ENCODE assay signal across 14 cellular contexts in genomic region chr1:60149254-60149653, GRCh38.
DNase-seq lines count a peak whose midpoint lies in the region; TF ChIP-seq lines count a peak whose summit lies in the region.
"Had no signal": no experiment of that assay in that cellular context is flagged by ENCODE, and none has a peak within 500 bp of the region (broad histone marks: within the 10 kb centered on the region; RNA-seq: fewer than 3 reads in every experiment).

No MANE protein-coding gene starts in this region.

- TF ChIP-seq POLR2A in esophagus squamous epithelium (IDR thresholded peaks at IDR 0.05), result no peak

- no peak overlapping the region for H3K23ac ChIP-seq in neuronal stem cell (ENCODE audit: low read depth, low read length, poor library complexity)

- TF ChIP-seq CTCF in colonic mucosa (IDR thresholded peaks at IDR 0.05), result no peak
- TF ChIP-seq CTCF in esophagus squamous epithelium (IDR thresholded peaks at IDR 0.05), result no peak

- intact Hi-C loops in colonic mucosa (cut with DNase I) (no loop called here), esophagus squamous epithelium (cut with DNase I) (no loop called here)

- no peak overlapping the region for H2BK12ac ChIP-seq in neuronal stem cell (ENCODE audit: low read length)

- H3K27ac ChIP-seq in colonic mucosa (no peak overlapping the region), neuronal stem cell (replicated peaks; ENCODE audit: low read length) (no peak overlapping the region), Karpas-422 (ENCODE audit: low read length) (no peak overlapping the region), esophagus squamous epithelium (no peak overlapping the region)
- H3K27ac ChIP-seq: SJSA1 had no signal

- H3K18ac ChIP-seq in neuronal stem cell (ENCODE audit: low read length), result peak overlapping the region; percentile 7

- no peak overlapping the region for H2AK5ac ChIP-seq in neuronal stem cell (ENCODE audit: low read depth, low read length)

- H3K27me3 ChIP-seq in colonic mucosa, result no peaks in the 10 kb centered on the region
- no peaks in the 10 kb centered on the region for H3K27me3 ChIP-seq in neuronal stem cell (ENCODE audit: control insufficient read depth in 3 of 3, insufficient read depth in 3 of 3, low read depth in 1 of 3, low read length in 3 of 3)
- no peaks in the 10 kb centered on the region for H3K27me3 ChIP-seq in Karpas-422 (ENCODE audit: low read length)
- H3K27me3 ChIP-seq in esophagus squamous epithelium, result no peaks in the 10 kb centered on the region
- H3K27me3 ChIP-seq: SJSA1 had no signal

- H3K36me3 ChIP-seq in colonic mucosa (no peaks in the 10 kb centered on the region), neuronal stem cell (replicated peaks in 1 of 2; ENCODE audit: control insufficient read depth in 2 of 2, insufficient read depth in 2 of 2, low read length in 2 of 2) (no peaks in the 10 kb centered on the region), Karpas-422 (ENCODE audit: insufficient read depth, low read length) (no peaks in the 10 kb centered on the region), esophagus squamous epithelium (no peaks in the 10 kb centered on the region)
- H3K36me3 ChIP-seq: SJSA1 had no signal

- H3K4me2 ChIP-seq in neuronal stem cell (ENCODE audit: insufficient read depth, low read length, poor library complexity, severe bottlenecking) (no peak overlapping the region), Karpas-422 (ENCODE audit: low read depth, low read length, poor library complexity, severe bottlenecking) (no peak overlapping the region)

- no peaks in the 10 kb centered on the region for H3K79me1 ChIP-seq in neuronal stem cell (ENCODE audit: low read depth, low read length)

- no peak overlapping the region for H2BK15ac ChIP-seq in neuronal stem cell (ENCODE audit: low read length)

- no peaks in the 10 kb centered on the region for H3K79me2 ChIP-seq in Karpas-422 (ENCODE audit: low read length)

- H3K4me3 ChIP-seq in colonic mucosa (no peak overlapping the region), neuronal stem cell (ENCODE audit: low read length in 2 of 2) (no peak overlapping the region), Karpas-422 (ENCODE audit: low read length) (no peak overlapping the region), esophagus squamous epithelium (no peak overlapping the region)
- H3K4me3 ChIP-seq: SJSA1 had no signal

- no peaks in the 10 kb centered on the region for H4K20me1 ChIP-seq in Karpas-422 (ENCODE audit: insufficient read depth, low read depth, low read length)

- H2AFZ ChIP-seq in neuronal stem cell (ENCODE audit: low read length) (no peak overlapping the region), Karpas-422 (ENCODE audit: low read length) (no peak overlapping the region)

- H4K8ac ChIP-seq in neuronal stem cell (ENCODE audit: low read depth, low read length), result no peak overlapping the region

- no CpG with 5 or more reads among the region's 2 CpGs for WGBS in neuronal stem cell (ENCODE audit: extremely low coverage in 2 of 2, insufficient read length in 2 of 2, insufficient replicate concordance in 1 of 2), 2 donors
- WGBS in esophagus squamous epithelium, 2 donors, result 18 to 25% methylated on average over 2 of the region's 2 CpGs

- no peaks in the 10 kb centered on the region for H3K9me2 ChIP-seq in Karpas-422 (replicated peaks; ENCODE audit: insufficient read depth, low read length)

- H3K9me3 ChIP-seq in colonic mucosa, result no peaks in the 10 kb centered on the region
- H3K9me3 ChIP-seq in neuronal stem cell (replicated peaks in 1 of 2; ENCODE audit: control insufficient read depth in 2 of 2, insufficient read depth in 1 of 2, low read depth in 1 of 2, low read length in 2 of 2), result no peaks in the 10 kb centered on the region
- no peaks in the 10 kb centered on the region for H3K9me3 ChIP-seq in Karpas-422 (ENCODE audit: low read length)
- no peaks in the 10 kb centered on the region for H3K9me3 ChIP-seq in esophagus squamous epithelium
- H3K9me3 ChIP-seq: SJSA1 had no signal

- no peak overlapping the region for H2BK5ac ChIP-seq in neuronal stem cell (ENCODE audit: low read length)

- H4K91ac ChIP-seq in neuronal stem cell (ENCODE audit: low read depth, low read length, poor library complexity), result no peak overlapping the region

- H3K4ac ChIP-seq in neuronal stem cell (ENCODE audit: low read length), result no peak overlapping the region

- no peak overlapping the region for H3K14ac ChIP-seq in neuronal stem cell (ENCODE audit: low read length)

- H3K9ac ChIP-seq in colonic mucosa (ENCODE audit: low read depth in 2 of 2, low read length in 2 of 2), result no peak overlapping the region
- no peak overlapping the region for H3K9ac ChIP-seq in neuronal stem cell (ENCODE audit: low read depth, low read length, poor library complexity)
- no peak overlapping the region for H3K9ac ChIP-seq in Karpas-422 (ENCODE audit: low read length)

- DNase-seq in DMS153 treated with DMSO at 0.1 percent for 48 hours (lab: John Stamatoyannopoulos, UW; ENCODE audit: unreplicated experiment) (peak; percentile 19), NCI-H2171 (lab: John Stamatoyannopoulos, UW) (peak; percentile 10), colonic mucosa (peak; percentile 72), neuronal stem cell (ENCODE audit: low spot score) (no peak), Karpas-422 (no peak), esophagus squamous epithelium (lab: John Stamatoyannopoulos, UW) (no peak), NCI-H187 (lab: John Stamatoyannopoulos, UW) (no peak)
- DNase-seq in activated naive CD4-positive, alpha-beta T cell treated with anti-CD3 and anti-CD28 coated beads, Interleukin-2, amount 50 U/mL, for 16 hours, result no peak
- DNase-seq: activated B cell treated with CpG ODN at 0.5 μM for 24 hours; activated T-cell treated with anti-CD3 and anti-CD28 coated beads, Interleukin-2, amount 50 U/mL, for 72 hours; naive thymus-derived CD8-positive, alpha-beta T cell; NCI-H2107; stimulated activated CD4-positive, alpha-beta T cell treated with anti-CD3 and anti-CD28 coated beads, Interleukin-12 subunit alpha, Interleukin-12 subunit beta, amount 100 ng/mL, for 4 hours had no signal

- H2BK120ac ChIP-seq in neuronal stem cell (ENCODE audit: low read depth, low read length), result no peak overlapping the region

- H3K4me1 ChIP-seq in colonic mucosa (no peaks in the 10 kb centered on the region), neuronal stem cell (ENCODE audit: control insufficient read depth in 2 of 2, insufficient read depth in 1 of 2, low read depth in 1 of 2, low read length in 2 of 2) (no peaks in the 10 kb centered on the region), Karpas-422 (ENCODE audit: low read length) (no peaks in the 10 kb centered on the region), esophagus squamous epithelium (no peaks in the 10 kb centered on the region)

Comparison
In these comparisons a context has a peak if more than half of its experiments do, and no peak if none do; other contexts are left out.
1. DNase-seq: peak in DMS153 treated with DMSO at 0.1 percent for 48 hours (single experiment), NCI-H2171 (single experiment) and colonic mucosa (single experiment); none in neuronal stem cell (single experiment), Karpas-422 (single experiment), esophagus squamous epithelium (single experiment), NCI-H187 (0 of 2) and activated naive CD4-positive, alpha-beta T cell treated with anti-CD3 and anti-CD28 coated beads, Interleukin-2, amount 50 U/mL, for 16 hours (single experiment).